ENCODE assay signal across 26 cellular contexts in the genomic region with DNA sequence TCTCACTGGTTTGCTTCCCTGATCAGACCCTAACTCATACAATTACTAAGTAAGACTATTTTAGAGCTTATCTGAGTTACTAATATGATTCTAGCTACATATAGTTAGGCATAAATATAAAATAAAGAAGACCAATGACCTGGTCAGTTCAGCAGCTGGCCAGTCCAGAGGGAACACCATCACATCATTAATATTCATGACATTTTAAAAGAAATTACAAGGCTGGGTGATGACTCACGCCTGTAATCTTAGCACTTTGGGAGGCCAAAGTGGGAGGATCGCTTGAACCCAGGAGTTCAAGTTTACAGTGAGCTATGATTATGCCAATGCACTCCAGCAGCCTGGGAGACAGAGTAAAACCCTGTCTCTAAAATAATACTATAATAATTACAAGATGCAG.
"Had no signal": no experiment of that assay in that cellular context is flagged by ENCODE, and none has a peak within 500 bp of the region (broad histone marks: within the 10 kb centered on the region; RNA-seq: fewer than 3 reads in every experiment).

No MANE protein-coding gene starts in this region.

- H3K27me3 ChIP-seq: brain microvascular endothelial cell, SJCRH30 had no signal

- H3K4me3 ChIP-seq: SJCRH30, SK-N-MC had no signal

- H3K4me1 ChIP-seq: SJCRH30 had no signal

- DNase-seq: activated CD4-positive, alpha-beta T cell treated with anti-CD3 and anti-CD28 coated beads for 1 hour; activated CD4-positive, alpha-beta T cell treated with anti-CD3 and anti-CD28 coated beads for 48 hours; activated CD4-positive, CD25-positive, alpha-beta regulatory T cell; activated CD8-positive, alpha-beta T cell treated with anti-CD3 and anti-CD28 coated beads for 36 hours; activated gamma-delta T cell; activated naive CD4-positive, alpha-beta T cell treated with Interleukin-2 at 50 U/mL for 16 hours; activated naive CD8-positive, alpha-beta T cell treated with anti-CD3 and anti-CD28 coated beads, Interleukin-2, amount 10 ng/mL, durations not matched to agents 7 days and 5 days; activated T-cell treated with anti-CD3 and anti-CD28 coated beads, Interleukin-2, amount 50 U/mL, for 1 hour; activated T-cell treated with anti-CD3 and anti-CD28 coated beads, Interleukin-2, amount 50 U/mL, for 72 hours; brain microvascular endothelial cell; central memory CD4-positive, alpha-beta T cell; NCI-H1436 treated with DMSO at 0.1 percent for 48 hours; NCI-H1694 treated with DMSO at 0.1 percent for 48 hours; NCI-H2029 treated with DMSO at 0.1 percent for 48 hours; NCI-H2107; NCI-H2171 treated with DMSO at 0.1 percent for 48 hours; NCI-H2227 treated with DMSO at 0.1 percent for 48 hours; NCI-H446 treated with DMSO at 0.1 percent for 48 hours; NCI-H524; SHP77; SJCRH30; T1000; WERI-Rb-1 had no signal

- H3K27ac ChIP-seq: brain microvascular endothelial cell, SJCRH30, SK-N-MC, WERI-Rb-1 had no signal

- H3K36me3 ChIP-seq: brain microvascular endothelial cell, SJCRH30, WERI-Rb-1 had no signal

- ATAC-seq: activated CD8-positive, alpha-beta T cell treated with anti-CD3 and anti-CD28 coated beads for 36 hours; activated T-cell treated with anti-CD3 and anti-CD28 coated beads, Interleukin-2, amount 50 U/mL, for 72 hours; activated T-helper 17 cell treated with anti-CD3 and anti-CD28 coated beads, Interleukin-2, amount 50 U/mL, for 72 hours; Panc1 had no signal

- H3K9me3 ChIP-seq: SJCRH30 had no signal
